ENCODE assay signal across 30 cellular contexts in the genomic region with DNA sequence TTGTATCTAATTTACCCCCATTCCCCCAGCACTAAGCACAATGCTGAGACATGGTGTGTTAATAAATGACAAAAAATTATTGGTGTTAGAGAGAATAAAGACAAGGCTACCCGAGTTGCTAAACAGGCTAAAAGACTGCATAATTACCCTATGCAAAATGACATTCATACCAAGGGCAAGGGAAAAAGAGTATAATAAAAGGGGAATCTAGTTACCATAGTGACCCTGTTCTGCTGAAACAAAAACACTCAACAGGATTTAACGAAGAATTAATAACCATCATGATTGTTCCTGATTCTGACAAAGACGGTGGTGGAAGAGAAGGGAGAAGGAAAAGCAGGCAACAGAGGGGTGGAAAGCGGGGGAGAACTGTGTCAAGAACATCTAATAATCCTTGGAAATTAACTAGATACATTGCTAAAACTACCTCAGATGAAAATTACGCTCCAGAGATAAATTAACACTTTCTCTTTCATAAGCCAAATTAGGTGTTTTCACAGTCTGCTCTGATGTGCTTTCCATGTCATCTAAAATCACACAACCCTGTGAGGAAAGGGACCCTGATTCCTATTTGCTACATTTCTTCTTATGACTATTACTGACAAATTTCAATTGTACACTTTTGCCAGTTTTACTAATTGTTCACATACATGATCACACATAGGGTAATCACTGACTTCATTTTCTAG. TPM values are rescaled to one million over a fixed set of nuclear protein-coding genes. Genes with fewer than 3 reads are reported as not detected.
A peak's percentile ranks its signal among the peaks of the same experiment; 100 is the strongest.
DNase-seq lines count a peak whose midpoint lies in the region; ATAC-seq and TF ChIP-seq lines count a peak whose summit lies in the region.
"Had no signal": no experiment of that assay in that cellular context is flagged by ENCODE, and none has a peak within 500 bp of the region (broad histone marks: within the 10 kb centered on the region; RNA-seq: fewer than 3 reads in every experiment).

No MANE protein-coding gene starts in this region.

- intact Hi-C loops in lower lobe of right lung (cut with DNase I), result no loop called here

- TF ChIP-seq CTCF in GM13976 (IDR thresholded peaks at IDR 0.05; ENCODE audit: borderline replicate concordance, control extremely low read depth, extremely low read depth, insufficient read depth, missing control alignments), result no peak
- no peak for TF ChIP-seq CTCF in brain (conservative IDR thresholded peaks at IDR 0.05)
- TF ChIP-seq CTCF in lower lobe of right lung (IDR thresholded peaks at IDR 0.05), result no peak

- no peak overlapping the region for H3K27ac ChIP-seq in lower lobe of right lung
- H3K27ac ChIP-seq: thyroid gland had no signal

- peaks cover 11% of the 10 kb centered on the region for H3K4me1 Mint-ChIP-seq in brain

- peaks cover 3% of the 10 kb centered on the region for H3K27me3 Mint-ChIP-seq in brain

- H3K27me3 ChIP-seq in lower lobe of right lung (ENCODE audit: low read depth), result no peaks in the 10 kb centered on the region
- H3K27me3 ChIP-seq: thyroid gland had no signal

- H3K9me3 Mint-ChIP-seq in brain, result no peaks in the 10 kb centered on the region
- H3K9me3 Mint-ChIP-seq: activated B cell treated with CpG ODN at 0.5 μM for 24 hours; activated naive CD4-positive, alpha-beta T cell treated with anti-CD3 and anti-CD28 coated beads, Interleukin-2, amount 50 U/mL, for 72 hours; activated T-helper 2 cell treated with anti-CD3 and anti-CD28 coated beads, Interferon-gamma antibody, Interleukin-2, Interleukin-4, amounts not matched to agents 10 μg/mL and 5 μg/mL and 100 μg/mL, durations not matched to agents 14 hours and 24 hours and 36 hours; central memory CD8-positive, alpha-beta T cell; stimulated activated naive CD8-positive, alpha-beta T cell treated with anti-CD3 and anti-CD28 coated beads, Interleukin-15, Interleukin-2, amounts not matched to agents 100 ng/mL and 50 ng/mL, for 24 hours had no signal

- DNase-seq in GM13976 (ENCODE audit: low spot score) (peak; percentile 29), lower lobe of right lung (no peak), NAMALWA (ENCODE audit: low spot score) (no peak), iPS-NIHi11 (ENCODE audit: low spot score) (no peak)
- DNase-seq: ACHN; activated B cell treated with CpG ODN at 0.5 μM for 24 hours; activated CD4-positive, alpha-beta T cell treated with anti-CD3 and anti-CD28 coated beads, Interleukin-2, amount 50 U/mL, for 4 hours; DMS79 treated with DMSO at 0.1 percent for 48 hours; H7; Karpas-422; NCI-H187 treated with DMSO at 0.1 percent for 48 hours; NCI-H82; PC-3; Right ventricle myocardium superior; thyroid gland had no signal

- no peaks in the 10 kb centered on the region for H3K36me3 ChIP-seq in lower lobe of right lung
- H3K36me3 ChIP-seq: thyroid gland had no signal

- in situ Hi-C loops in GM13976 (cut with MboI; ENCODE audit: low sequenced_read_pairs, unreplicated experiment), result no loop called here

- H3K36me3 Mint-ChIP-seq in brain, result no peaks in the 10 kb centered on the region
- H3K36me3 Mint-ChIP-seq: activated naive CD4-positive, alpha-beta T cell treated with anti-CD3 and anti-CD28 coated beads, Interleukin-2, amount 50 U/mL, for 72 hours had no signal

- H3K4me3 Mint-ChIP-seq in brain, result peak overlapping the region in 3 of 5 experiments; percentile 5 to 51 (median 5)
- H3K4me3 Mint-ChIP-seq: activated B cell treated with CpG ODN at 0.5 μM for 24 hours; central memory CD8-positive, alpha-beta T cell; stimulated activated naive CD8-positive, alpha-beta T cell treated with anti-CD3 and anti-CD28 coated beads, Interleukin-15, Interleukin-2, amounts not matched to agents 100 ng/mL and 50 ng/mL, for 24 hours had no signal

- H3K9me3 ChIP-seq in lower lobe of right lung, result no peaks in the 10 kb centered on the region
- H3K9me3 ChIP-seq: thyroid gland had no signal

- H3K4me3 ChIP-seq in lower lobe of right lung, result no peak overlapping the region
- H3K4me3 ChIP-seq: thyroid gland had no signal

- H3K4me1 ChIP-seq in lower lobe of right lung, result no peaks in the 10 kb centered on the region
- H3K4me1 ChIP-seq: thyroid gland had no signal

- peak; percentile 49 for ATAC-seq in GM21529 (IDR thresholded peaks at IDR 0.05; ENCODE audit: unreplicated experiment)
- peak; percentile 46 for ATAC-seq in HG03280 (IDR thresholded peaks at IDR 0.05; ENCODE audit: unreplicated experiment)
- no peak for ATAC-seq in lower lobe of right lung
- ATAC-seq in GM21619 (IDR thresholded peaks at IDR 0.05; ENCODE audit: unreplicated experiment), result no peak
- ATAC-seq: activated naive CD4-positive, alpha-beta T cell treated with anti-CD3 and anti-CD28 coated beads, Interleukin-2, amount 50 U/mL, for 72 hours; PC-3; sciatic nerve had no signal

- peak overlapping the region; percentile 0 to 68 (median 14) for H3K27ac Mint-ChIP-seq in brain
- H3K27ac Mint-ChIP-seq: activated B cell treated with CpG ODN at 0.5 μM for 24 hours; activated naive CD4-positive, alpha-beta T cell treated with anti-CD3 and anti-CD28 coated beads, Interleukin-2, amount 50 U/mL, for 72 hours; activated T-helper 2 cell treated with anti-CD3 and anti-CD28 coated beads, Interferon-gamma antibody, Interleukin-2, Interleukin-4, amounts not matched to agents 10 μg/mL and 5 μg/mL and 100 μg/mL, durations not matched to agents 14 hours and 24 hours and 36 hours; stimulated activated naive CD8-positive, alpha-beta T cell treated with anti-CD3 and anti-CD28 coated beads, Interleukin-15, Interleukin-2, amounts not matched to agents 100 ng/mL and 50 ng/mL, for 24 hours had no signal

RNA-seq across cellular contexts. Expression of gene TTR, which starts 25.5 kb away (rescaled TPM):
- 2.4 TPM for polyA plus RNA-seq in brain (ENCODE audit: insufficient read depth, low read depth, low replicate concordance)
- total RNA-seq in lower lobe of right lung, result not detected
- total RNA-seq: activated B cell treated with CpG ODN at 0.5 μM for 24 hours; activated naive CD4-positive, alpha-beta T cell treated with anti-CD3 and anti-CD28 coated beads, Interleukin-2, amount 50 U/mL, for 72 hours; activated T-helper 2 cell treated with anti-CD3 and anti-CD28 coated beads, Interferon-gamma antibody, Interleukin-2, Interleukin-4, amounts not matched to agents 10 μg/mL and 5 μg/mL and 100 μg/mL, durations not matched to agents 14 hours and 24 hours and 36 hours; astrocyte; dermis microvascular lymphatic vessel endothelial cell; fibroblast of lung; H7; PC-3; Right ventricle myocardium superior; sciatic nerve; thyroid gland had no signal
- polyA plus RNA-seq: BJ, fibroblast of lung, keratinocyte, neural cell had no signal

Comparison
In these comparisons a context has a peak if more than half of its experiments do, and no peak if none do; other contexts are left out.
1. ATAC-seq: peak in GM21529 (single experiment) and HG03280 (single experiment); none in lower lobe of right lung (0 of 2) and GM21619 (single experiment).